In the genomic region with DNA sequence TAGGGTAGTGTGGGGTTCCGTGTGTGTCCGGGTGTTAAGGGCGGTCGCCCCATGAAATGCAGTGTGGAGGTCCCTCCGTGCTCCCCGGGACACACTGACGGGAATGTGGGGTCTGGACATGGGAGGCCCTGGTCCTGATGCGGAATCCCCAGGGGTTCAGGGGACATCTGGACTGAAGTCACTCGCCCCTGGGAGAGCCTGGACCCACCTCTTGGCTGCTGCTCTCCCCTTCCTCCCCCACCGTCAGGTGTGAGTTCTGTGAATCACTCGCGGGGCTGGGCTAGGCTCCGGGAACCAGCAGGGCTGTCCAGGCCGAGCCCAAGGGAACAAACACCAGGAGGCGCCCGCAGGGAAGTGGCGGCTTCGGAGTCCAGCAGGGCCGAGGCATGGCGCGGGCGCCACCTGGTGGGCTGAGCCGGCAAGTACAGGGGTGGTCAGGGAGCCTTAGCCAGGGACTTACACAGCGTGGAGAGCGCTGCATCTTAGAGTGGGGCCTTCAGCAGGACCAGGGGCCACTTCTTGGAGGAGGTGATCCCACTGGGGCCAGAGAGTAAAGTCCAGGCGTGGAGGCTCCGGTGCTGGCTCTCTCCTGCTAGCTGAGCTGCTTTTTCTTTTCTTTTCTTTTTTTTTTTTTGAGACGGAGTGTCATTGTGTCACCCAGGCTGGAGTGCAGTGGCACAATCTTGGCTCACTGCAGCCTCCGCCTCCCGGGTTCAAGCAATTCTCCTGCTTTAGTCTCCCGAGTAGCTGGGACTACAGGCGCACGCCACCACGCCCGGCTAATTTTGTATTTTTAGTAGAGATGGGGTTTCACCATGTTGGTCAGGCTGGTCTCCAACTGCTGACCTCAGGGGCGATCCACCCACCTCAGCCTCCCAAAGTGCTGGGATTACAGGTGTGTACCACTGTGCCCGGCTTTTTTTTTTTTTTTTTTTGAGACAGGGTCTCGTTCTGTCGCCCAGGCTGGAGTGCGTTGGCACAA, we compare ENCODE assay signal across 8 cellular contexts. TPM values are rescaled to one million over a fixed set of nuclear protein-coding genes. Genes with fewer than 3 reads are reported as not detected.
A peak's percentile ranks its signal among the peaks of the same experiment; 100 is the strongest.
DNase-seq lines count a peak whose midpoint lies in the region; ATAC-seq and TF ChIP-seq lines count a peak whose summit lies in the region.

No MANE protein-coding gene starts in this region.

- H3K9me3 ChIP-seq in adrenal gland (replicated peaks in 1 of 3): no peaks in the 10 kb centered on the region

- TF ChIP-seq CTCF in GM10266 (IDR thresholded peaks at IDR 0.05; ENCODE audit: control insufficient read depth, insufficient read depth, low read depth, missing control alignments) (peak; percentile 99), adrenal gland (IDR thresholded peaks at IDR 0.05) (peak; percentile 99)

- no peaks in the 10 kb centered on the region for H3K27me3 ChIP-seq in adrenal gland

- WGBS in adrenal gland, 4 donors: 34 to 58% (median 46%) methylated on average over 22 to 40 of the region's 40 CpGs

- DNase-seq in GM10266 (ENCODE audit: extremely low spot score) (peak; percentile 95), NCI-H146 treated with DMSO at 0.1 percent for 48 hours (lab: John Stamatoyannopoulos, UW; ENCODE audit: unreplicated experiment) (peak; percentile 60), T-helper 1 cell (peak; percentile 64 to 77 (median 72)), adrenal gland (peak; percentile 92 to 96 (median 93)), left ventricle myocardium superior (peak; percentile 96), retina (peak; percentile 95)

- no peak for TF ChIP-seq POLR2A in adrenal gland (IDR thresholded peaks at IDR 0.05)

- H3K4me1 ChIP-seq in adrenal gland (replicated peaks in 1 of 2): no peaks in the 10 kb centered on the region

- H3K27ac ChIP-seq in adrenal gland: no peak overlapping the region

- intact Hi-C loops in adrenal gland (cut with DNase I) (loop anchor here in 1 of 2 donors (5.0 kb wide), 1 partner anchor 211 kb away; no protein-coding TSS in a partner anchor), left ventricle myocardium superior (cut with micrococcal nuclease) (no loop called here)

- no peak overlapping the region for H3K4me3 ChIP-seq in adrenal gland

- peak; percentile 81 for ATAC-seq in HG02798 (IDR thresholded peaks at IDR 0.05; ENCODE audit: poor library complexity, unreplicated experiment)
- peak; percentile 88 for ATAC-seq in left ventricle myocardium superior
- ATAC-seq in HG03196 (IDR thresholded peaks at IDR 0.05; ENCODE audit: unreplicated experiment): no peak

- H3K36me3 ChIP-seq in adrenal gland (replicated peaks in 1 of 2): no peaks in the 10 kb centered on the region

RNA-seq across cellular contexts. Expression of a gene that starts 20.1 kb away (rescaled TPM):
- total RNA-seq in adrenal gland (10 to 100 TPM in 4 of 8 donors, 1 to 10 TPM in 4; 1.2 to 15.1 (median 9.8) TPM), left ventricle myocardium superior (26.2 TPM)
- polyA plus RNA-seq in adrenal gland: 1 to 10 TPM; 2.2 to 3.5 (median 2.7) TPM
